In genomic region chr21:43343095-43343991, GRCh38 we compare ENCODE assay signal across 1 cellular context.
TF ChIP-seq lines count a peak whose summit lies in the region.

No MANE protein-coding gene starts in this region.

TF ChIP-seq in K562, 482 proteins besides CTCF, POLR2A, EP300 and RAD21:
- TF ChIP-seq, protein P1, sequence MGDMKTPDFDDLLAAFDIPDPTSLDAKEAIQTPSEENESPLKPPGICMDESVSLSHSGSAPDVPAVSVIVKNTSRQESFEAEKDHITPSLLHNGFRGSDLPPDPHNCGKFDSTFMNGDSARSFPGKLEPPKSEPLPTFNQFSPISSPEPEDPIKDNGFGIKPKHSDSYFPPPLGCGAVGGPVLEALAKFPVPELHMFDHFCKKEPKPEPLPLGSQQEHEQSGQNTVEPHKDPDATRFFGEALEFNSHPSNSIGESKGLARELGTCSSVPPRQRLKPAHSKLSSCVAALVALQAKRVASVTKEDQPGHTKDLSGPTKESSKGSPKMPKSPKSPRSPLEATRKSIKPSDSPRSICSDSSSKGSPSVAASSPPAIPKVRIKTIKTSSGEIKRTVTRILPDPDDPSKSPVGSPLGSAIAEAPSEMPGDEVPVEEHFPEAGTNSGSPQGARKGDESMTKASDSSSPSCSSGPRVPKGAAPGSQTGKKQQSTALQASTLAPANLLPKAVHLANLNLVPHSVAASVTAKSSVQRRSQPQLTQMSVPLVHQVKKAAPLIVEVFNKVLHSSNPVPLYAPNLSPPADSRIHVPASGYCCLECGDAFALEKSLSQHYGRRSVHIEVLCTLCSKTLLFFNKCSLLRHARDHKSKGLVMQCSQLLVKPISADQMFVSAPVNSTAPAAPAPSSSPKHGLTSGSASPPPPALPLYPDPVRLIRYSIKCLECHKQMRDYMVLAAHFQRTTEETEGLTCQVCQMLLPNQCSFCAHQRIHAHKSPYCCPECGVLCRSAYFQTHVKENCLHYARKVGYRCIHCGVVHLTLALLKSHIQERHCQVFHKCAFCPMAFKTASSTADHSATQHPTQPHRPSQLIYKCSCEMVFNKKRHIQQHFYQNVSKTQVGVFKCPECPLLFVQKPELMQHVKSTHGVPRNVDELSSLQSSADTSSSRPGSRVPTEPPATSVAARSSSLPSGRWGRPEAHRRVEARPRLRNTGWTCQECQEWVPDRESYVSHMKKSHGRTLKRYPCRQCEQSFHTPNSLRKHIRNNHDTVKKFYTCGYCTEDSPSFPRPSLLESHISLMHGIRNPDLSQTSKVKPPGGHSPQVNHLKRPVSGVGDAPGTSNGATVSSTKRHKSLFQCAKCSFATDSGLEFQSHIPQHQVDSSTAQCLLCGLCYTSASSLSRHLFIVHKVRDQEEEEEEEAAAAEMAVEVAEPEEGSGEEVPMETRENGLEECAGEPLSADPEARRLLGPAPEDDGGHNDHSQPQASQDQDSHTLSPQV (IDR thresholded peaks at IDR 0.05): no peak
- TF ChIP-seq, protein P2, sequence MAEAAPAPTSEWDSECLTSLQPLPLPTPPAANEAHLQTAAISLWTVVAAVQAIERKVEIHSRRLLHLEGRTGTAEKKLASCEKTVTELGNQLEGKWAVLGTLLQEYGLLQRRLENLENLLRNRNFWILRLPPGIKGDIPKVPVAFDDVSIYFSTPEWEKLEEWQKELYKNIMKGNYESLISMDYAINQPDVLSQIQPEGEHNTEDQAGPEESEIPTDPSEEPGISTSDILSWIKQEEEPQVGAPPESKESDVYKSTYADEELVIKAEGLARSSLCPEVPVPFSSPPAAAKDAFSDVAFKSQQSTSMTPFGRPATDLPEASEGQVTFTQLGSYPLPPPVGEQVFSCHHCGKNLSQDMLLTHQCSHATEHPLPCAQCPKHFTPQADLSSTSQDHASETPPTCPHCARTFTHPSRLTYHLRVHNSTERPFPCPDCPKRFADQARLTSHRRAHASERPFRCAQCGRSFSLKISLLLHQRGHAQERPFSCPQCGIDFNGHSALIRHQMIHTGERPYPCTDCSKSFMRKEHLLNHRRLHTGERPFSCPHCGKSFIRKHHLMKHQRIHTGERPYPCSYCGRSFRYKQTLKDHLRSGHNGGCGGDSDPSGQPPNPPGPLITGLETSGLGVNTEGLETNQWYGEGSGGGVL (CRISPR knock-in tag; IDR thresholded peaks at IDR 0.05): no peak
- TF ChIP-seq BRF1 (IDR thresholded peaks at IDR 0.05; ENCODE audit: borderline replicate concordance, extremely low read depth, insufficient read length): no peak
- TF ChIP-seq CBFB (CRISPR knock-in tag; IDR thresholded peaks at IDR 0.05): 0 out of 2 replicates have a peak, but pooled peaks have one; percentile 11
